ENCODE assay signal across 16 cellular contexts in the genomic region with DNA sequence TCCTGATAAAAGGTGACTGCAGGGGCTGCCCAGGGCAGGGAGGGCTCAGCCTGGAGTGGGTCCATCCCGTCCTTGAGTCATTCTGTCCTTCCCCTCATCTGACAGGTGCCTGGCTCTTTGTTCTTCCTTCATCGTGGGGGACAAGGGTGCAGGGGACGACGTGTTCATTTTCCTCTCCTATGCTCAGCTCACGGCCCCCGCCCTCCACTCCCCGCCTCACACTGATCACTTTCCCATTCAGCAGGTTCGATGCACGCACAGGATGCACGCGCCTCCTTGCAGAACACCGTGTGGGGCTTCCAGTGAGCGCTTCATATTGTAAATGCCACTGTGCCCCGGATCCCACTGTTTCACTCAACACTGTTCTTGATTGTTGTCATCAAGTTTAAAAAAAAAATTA. TPM values are rescaled to one million over a fixed set of nuclear protein-coding genes. Genes with fewer than 3 reads are reported as not detected.
DNase-seq lines count a peak whose midpoint lies in the region; ATAC-seq and TF ChIP-seq lines count a peak whose summit lies in the region.
"Had no signal": no experiment of that assay in that cellular context is flagged by ENCODE, and none has a peak within 500 bp of the region (broad histone marks: within the 10 kb centered on the region; RNA-seq: fewer than 3 reads in every experiment).

No MANE protein-coding gene starts in this region.

- H3K79me2 ChIP-seq in PC-3 (ENCODE audit: low read length) = no peaks in the 10 kb centered on the region; the same call in 1 of the 2 replicates

- H4K20me1 ChIP-seq in PC-3 (ENCODE audit: low read length) = no peaks in the 10 kb centered on the region

- DNase-seq in PC-3 = no peak
- DNase-seq in islet precursor cell = peak; percentile 34
- DNase-seq in sigmoid colon = peak; percentile 40
- DNase-seq in activated gamma-delta T cell (lab: John Stamatoyannopoulos, UW) = no peak
- DNase-seq in NCI-H2227 (lab: John Stamatoyannopoulos, UW; ENCODE audit: unreplicated experiment) = no peak
- no peak for DNase-seq in NCI-H1417 treated with DMSO at 0.1 percent for 48 hours (lab: John Stamatoyannopoulos, UW)
- DNase-seq: CD4-positive, CD25-positive, alpha-beta regulatory T cell; H7; NCI-H1048; NCI-H146; NCI-H2081 treated with DMSO at 0.1 percent for 48 hours had no signal

- BruUV-seq in PC-3 (replicated peaks; lab: Mats Ljungman, UMichigan) = no TSS peak

- no peak for TF ChIP-seq POLR2A in sigmoid colon (IDR thresholded peaks at IDR 0.05)

- no peak for TF ChIP-seq EP300 in sigmoid colon (IDR thresholded peaks at IDR 0.05)

- POLR2A ChIA-PET in PC-3 (lab: Charles Lee; ENCODE audit: unreplicated experiment) = no interaction called here

- H3K27ac ChIP-seq in C4-2B = peak overlapping the region; percentile 96
- H3K27ac ChIP-seq in PC-3 (ENCODE audit: low read length) = peak overlapping the region; percentile 87
- no peak overlapping the region for H3K27ac ChIP-seq in sigmoid colon
- H3K27ac ChIP-seq: KMS-11 had no signal

- peak overlapping the region; percentile 70; the same call in 1 of the 2 replicates for H3K4me2 ChIP-seq in PC-3 (ENCODE audit: low read length)
- H3K4me2 ChIP-seq: KMS-11 had no signal

- 86 to 90% methylated on average over 14 of the region's 14 CpGs for WGBS in sigmoid colon, 2 donors

- ATAC-seq in PC-3 = no peak
- ATAC-seq: Panc1, Right ventricle myocardium inferior had no signal

- H3K4me1 ChIP-seq in PC-3 (ENCODE audit: insufficient read depth, low read length) (peaks cover 41% of the 10 kb centered on the region), sigmoid colon (peaks cover 0 to 11% (median 10%) of the 10 kb centered on the region in 4 donors)

- H3K27me3 ChIP-seq in PC-3 (ENCODE audit: low read length) (no peaks in the 10 kb centered on the region), sigmoid colon (peaks cover 0 to 7% (median 0%) of the 10 kb centered on the region in 3 donors)

- no peaks in the 10 kb centered on the region; the same call in 1 of the 2 replicates for H3K9me3 ChIP-seq in PC-3 (ENCODE audit: low read length)
- peaks cover 0 to 2% (median 0%) of the 10 kb centered on the region in 4 donors for H3K9me3 ChIP-seq in sigmoid colon

- H2AFZ ChIP-seq in PC-3 (ENCODE audit: low read length) = no peak overlapping the region

- H3K9me2 ChIP-seq in PC-3 (replicated peaks; ENCODE audit: low read length) = no peaks in the 10 kb centered on the region

- H3K36me3 ChIP-seq in PC-3 (ENCODE audit: low read depth, low read length) (no peaks in the 10 kb centered on the region), sigmoid colon (no peaks in the 10 kb centered on the region)

- TF ChIP-seq CTCF in C4-2B (conservative IDR thresholded peaks at IDR 0.05) = no peak
- TF ChIP-seq CTCF in PC-3 (conservative IDR thresholded peaks at IDR 0.05; ENCODE audit: low read depth, low read length) = no peak
- TF ChIP-seq CTCF in sigmoid colon (IDR thresholded peaks at IDR 0.05) = no peak

- intact Hi-C loops in PC-3 (cut with micrococcal nuclease) (no loop called here), sigmoid colon (cut with DNase I) (no loop called here)

- H3F3A ChIP-seq in PC-3 (ENCODE audit: low read length, unreplicated experiment) = no peaks in the 10 kb centered on the region

- CTCF ChIA-PET in PC-3 (lab: Charles Lee) = no interaction called here

- no peak overlapping the region; the same call in 1 of the 2 replicates for H3K9ac ChIP-seq in PC-3 (ENCODE audit: low read length)
- H3K9ac ChIP-seq: KMS-11 had no signal

- H3K4me3 ChIP-seq in PC-3 (ENCODE audit: low read length) (no peak overlapping the region), sigmoid colon (no peak overlapping the region)

RNA-seq across cellular contexts. Expression of gene SHANK2, which starts 32.7 kb away (rescaled TPM):
- total RNA-seq in PC-3 (2014; rRNA removed) (33.2 and 45.0 TPM in 2 replicates), sigmoid colon (10 to 100 TPM in 3 of 4 donors, 1 to 10 TPM in 1; 8.0 to 43.8 (median 16.8) TPM)
- polyA plus RNA-seq in sigmoid colon = 1 to 10 TPM; 3.5 to 4.4 (median 3.6) TPM
- total RNA-seq: CD4-positive, CD25-positive, alpha-beta regulatory T cell; M059J had no signal
- polyA plus RNA-seq: CD4-positive, CD25-positive, alpha-beta regulatory T cell had no signal

Comparison
In these comparisons a context has a peak if more than half of its experiments do, and no peak if none do; other contexts are left out.
1. H3K27ac ChIP-seq: peak in C4-2B (single experiment) and PC-3 (single experiment); none in sigmoid colon (0 of 4).
2. DNase-seq: peak in islet precursor cell (single experiment) and sigmoid colon (single experiment); none in PC-3 (single experiment), activated gamma-delta T cell (single experiment), NCI-H2227 (single experiment) and NCI-H1417 treated with DMSO at 0.1 percent for 48 hours (single experiment).